1 cellular context compared by ENCODE assay signal in the genomic region with DNA sequence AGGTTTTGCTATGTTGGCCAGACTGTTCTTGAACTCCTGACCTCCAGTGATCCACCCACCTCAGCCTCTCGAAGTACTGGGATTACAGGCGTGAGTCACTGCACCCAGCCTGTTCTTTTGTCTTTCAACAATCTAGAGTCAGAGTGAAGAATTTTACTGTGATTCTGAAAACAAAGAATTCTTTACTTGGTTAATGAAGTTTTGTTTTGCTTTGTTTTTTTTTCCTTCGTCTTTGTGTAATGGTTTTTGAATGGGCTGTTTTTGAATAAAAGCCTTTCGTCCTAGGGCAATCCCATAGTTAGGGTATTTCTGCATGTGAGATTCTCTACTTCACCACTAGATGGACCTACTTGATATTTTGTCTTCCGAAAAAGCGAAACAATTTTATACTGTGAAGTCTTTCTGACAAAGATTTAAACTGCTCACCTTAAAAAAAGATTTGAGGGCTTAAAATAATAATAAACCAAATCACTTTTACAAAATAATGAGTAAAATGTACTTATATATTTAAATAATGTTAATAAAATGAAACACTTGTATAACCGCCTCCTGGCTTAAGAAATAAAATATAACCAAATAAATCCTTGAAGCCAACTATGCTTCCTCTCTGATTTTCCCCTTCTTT.
A peak's percentile ranks its signal among the peaks of the same experiment; 100 is the strongest.
TF ChIP-seq lines count a peak whose summit lies in the region.

No MANE protein-coding gene starts in this region.

TF ChIP-seq in IMR-90, 13 proteins besides CTCF, POLR2A, EP300 and RAD21:
- TF ChIP-seq NFE2L2 (IDR thresholded peaks at IDR 0.05; ENCODE audit: low read depth, low read length) (no peak), SMC3 (IDR thresholded peaks at IDR 0.05; ENCODE audit: low read depth, low read length) (peak; percentile 54), RFX5 (IDR thresholded peaks at IDR 0.05; ENCODE audit: low read depth, low read length) (no peak)
